ENCODE assay signal across 13 cellular contexts in genomic region chr9:124290053-124290581, GRCh38. TPM values are rescaled to one million over a fixed set of nuclear protein-coding genes. Genes with fewer than 3 reads are reported as not detected.
DNase-seq lines count a peak whose midpoint lies in the region; ATAC-seq, FAIRE-seq and TF ChIP-seq lines count a peak whose summit lies in the region.
"Had no signal": no experiment of that assay in that cellular context is flagged by ENCODE, and none has a peak within 500 bp of the region (broad histone marks: within the 10 kb centered on the region; RNA-seq: fewer than 3 reads in every experiment).

No MANE protein-coding gene starts in this region.

- H3K27ac ChIP-seq in foreskin keratinocyte = no peak overlapping the region
- H3K27ac ChIP-seq in brain microvascular endothelial cell = no peak overlapping the region
- no peak overlapping the region for H3K27ac ChIP-seq in kidney (ENCODE audit: low read depth in 2 of 2, low read length in 2 of 2)

- peaks cover 99% of the 10 kb centered on the region for H3K4me1 Mint-ChIP-seq in stimulated activated naive CD8-positive, alpha-beta T cell treated with anti-CD3 and anti-CD28 coated beads, Interleukin-15, amount 100 ng/mL, for 72 hours
- peaks cover 59% of the 10 kb centered on the region for H3K4me1 Mint-ChIP-seq in activated CD8-positive, alpha-beta memory T cell treated with anti-CD3 and anti-CD28 coated beads, Interleukin-2, amount 10 ng/mL, durations not matched to agents 7 days and 5 days

- in situ Hi-C loops in brain microvascular endothelial cell (cut with HindIII; ENCODE audit: low pct_ligation_motif_present, low sequenced_read_pairs) = no loop called here

- H3K9me3 Mint-ChIP-seq in stimulated activated naive CD8-positive, alpha-beta T cell treated with anti-CD3 and anti-CD28 coated beads, Interleukin-15, amount 100 ng/mL, for 72 hours = no peaks in the 10 kb centered on the region
- no peaks in the 10 kb centered on the region for H3K9me3 Mint-ChIP-seq in activated CD8-positive, alpha-beta memory T cell treated with anti-CD3 and anti-CD28 coated beads, Interleukin-2, amount 10 ng/mL, durations not matched to agents 7 days and 5 days (ENCODE audit: low read depth)

- intact Hi-C loops in kidney (cut with DNase I) = no loop called here

- H3K36me3 ChIP-seq in brain microvascular endothelial cell (replicated peaks) (peaks cover 9% of the 10 kb centered on the region), kidney (ENCODE audit: control insufficient read depth in 1 of 2, insufficient read depth in 2 of 2, low read length in 2 of 2) (no peaks in the 10 kb centered on the region)

- H3K9ac ChIP-seq in kidney (ENCODE audit: low read length in 2 of 2) = no peak overlapping the region

- H3K27me3 Mint-ChIP-seq in stimulated activated naive CD8-positive, alpha-beta T cell treated with anti-CD3 and anti-CD28 coated beads, Interleukin-15, amount 100 ng/mL, for 72 hours = peaks cover 12% of the 10 kb centered on the region
- H3K27me3 Mint-ChIP-seq in activated CD8-positive, alpha-beta memory T cell treated with anti-CD3 and anti-CD28 coated beads, Interleukin-2, amount 10 ng/mL, durations not matched to agents 7 days and 5 days = no peaks in the 10 kb centered on the region

- peak; percentile 22 for DNase-seq in stimulated activated naive CD8-positive, alpha-beta T cell treated with anti-CD3 and anti-CD28 coated beads, Interleukin-15, Interleukin-2, amounts not matched to agents 100 U/mL and 50 U/mL, for 24 hours
- no peak for DNase-seq in stimulated activated naive CD8-positive, alpha-beta T cell treated with anti-CD3 and anti-CD28 coated beads, Interleukin-15, amount 100 ng/mL, for 72 hours
- DNase-seq in NCI-H2196 (lab: John Stamatoyannopoulos, UW; ENCODE audit: unreplicated experiment) (peak; percentile 64), foreskin keratinocyte (no peak), NCI-H526 treated with DMSO at 0.1 percent for 48 hours (lab: John Stamatoyannopoulos, UW) (no peak), brain microvascular endothelial cell (no peak), kidney (no peak)
- no peak for DNase-seq in activated CD8-positive, alpha-beta memory T cell treated with anti-CD3 and anti-CD28 coated beads, Interleukin-2, amount 10 ng/mL, durations not matched to agents 7 days and 5 days
- DNase-seq: activated T-cell treated with anti-CD3 and anti-CD28 coated beads, Interleukin-2, amount 50 U/mL, for 48 hours; GDM1; mucosa of descending colon had no signal

- TF ChIP-seq CTCF in foreskin keratinocyte (conservative IDR thresholded peaks at IDR 0.05) (no peak), brain microvascular endothelial cell (IDR thresholded peaks at IDR 0.05; ENCODE audit: low read depth, low read length, missing control alignments) (no peak), kidney (IDR thresholded peaks at IDR 0.05; ENCODE audit: borderline replicate concordance, extremely low read depth, insufficient read depth) (no peak)

- H3K27ac Mint-ChIP-seq in stimulated activated naive CD8-positive, alpha-beta T cell treated with anti-CD3 and anti-CD28 coated beads, Interleukin-15, amount 100 ng/mL, for 72 hours = no peak overlapping the region
- H3K27ac Mint-ChIP-seq in activated CD8-positive, alpha-beta memory T cell treated with anti-CD3 and anti-CD28 coated beads, Interleukin-2, amount 10 ng/mL, durations not matched to agents 7 days and 5 days = no peak overlapping the region

- FAIRE-seq in kidney (lab: Jason Lieb, UNC) = no peak
- FAIRE-seq: bronchial epithelial cell had no signal

- H3K4me3 Mint-ChIP-seq in stimulated activated naive CD8-positive, alpha-beta T cell treated with anti-CD3 and anti-CD28 coated beads, Interleukin-15, amount 100 ng/mL, for 72 hours = no peak overlapping the region
- H3K4me3 Mint-ChIP-seq in activated CD8-positive, alpha-beta memory T cell treated with anti-CD3 and anti-CD28 coated beads, Interleukin-2, amount 10 ng/mL, durations not matched to agents 7 days and 5 days = no peak overlapping the region

- H3K4me1 ChIP-seq in foreskin keratinocyte (peaks cover 23% of the 10 kb centered on the region), kidney (ENCODE audit: control insufficient read depth in 1 of 2, insufficient read depth in 1 of 2, low read depth in 1 of 2, low read length in 2 of 2) (peaks cover 23 to 46% of the 10 kb centered on the region in 2 donors)

- H3K36me3 Mint-ChIP-seq in activated CD8-positive, alpha-beta memory T cell treated with anti-CD3 and anti-CD28 coated beads, Interleukin-2, amount 10 ng/mL, durations not matched to agents 7 days and 5 days = no peaks in the 10 kb centered on the region

- H3K27me3 ChIP-seq in foreskin keratinocyte = no peaks in the 10 kb centered on the region
- H3K27me3 ChIP-seq in brain microvascular endothelial cell (replicated peaks) = no peaks in the 10 kb centered on the region

- CTCF ChIA-PET in activated CD8-positive, alpha-beta memory T cell treated with anti-CD3 and anti-CD28 coated beads, Interleukin-2, amount 10 ng/mL, durations not matched to agents 7 days and 5 days (lab: Charles Lee) = interaction anchor here (1.3 kb wide), 1 partner anchor 163 kb away, joined by 3 read pairs; no protein-coding TSS in a partner anchor

- no peak overlapping the region for H3K4me3 ChIP-seq in brain microvascular endothelial cell (ENCODE audit: low read depth, low read length)
- no peak overlapping the region for H3K4me3 ChIP-seq in kidney (ENCODE audit: low read length in 2 of 2)
- H3K4me3 ChIP-seq: mucosa of descending colon had no signal

- no peak for ATAC-seq in stimulated activated naive CD8-positive, alpha-beta T cell treated with anti-CD3 and anti-CD28 coated beads, Interleukin-15, Interleukin-2, amounts not matched to agents 100 U/mL and 50 U/mL, for 24 hours
- no peak for ATAC-seq in stimulated activated naive CD8-positive, alpha-beta T cell treated with anti-CD3 and anti-CD28 coated beads, Interleukin-15, amount 100 ng/mL, for 72 hours
- peak; percentile 15 for ATAC-seq in foreskin keratinocyte
- no peak for ATAC-seq in activated CD8-positive, alpha-beta memory T cell treated with anti-CD3 and anti-CD28 coated beads, Interleukin-2, amount 10 ng/mL, durations not matched to agents 7 days and 5 days
- ATAC-seq: HCT116, mucosa of descending colon had no signal

- no peaks in the 10 kb centered on the region for H3K9me3 ChIP-seq in kidney (ENCODE audit: control insufficient read depth in 1 of 2, low read length in 2 of 2)
- H3K9me3 ChIP-seq: mucosa of descending colon had no signal

RNA-seq across cellular contexts. Expression of gene NEK6, which starts 32.4 kb away (rescaled TPM):
- total RNA-seq in foreskin keratinocyte (28.4 and 30.3 TPM in 2 replicates), kidney (82.1 TPM)
- polyA plus RNA-seq in foreskin keratinocyte (29.7 and 30.5 TPM in 2 replicates), kidney (ENCODE audit: insufficient read depth, low read depth, low replicate concordance) (14.9 TPM)
- total RNA-seq in activated CD8-positive, alpha-beta memory T cell treated with anti-CD3 and anti-CD28 coated beads, Interleukin-2, amount 10 ng/mL, durations not matched to agents 7 days and 5 days = 10 to 100 TPM in 1 of 2 experiments, 1 to 10 TPM in 1; 6.3 to 10.9 TPM

Comparison
In these comparisons a context has a peak if more than half of its experiments do, and no peak if none do; other contexts are left out.
1. DNase-seq: peak in stimulated activated naive CD8-positive, alpha-beta T cell treated with anti-CD3 and anti-CD28 coated beads, Interleukin-15, Interleukin-2, amounts not matched to agents 100 U/mL and 50 U/mL, for 24 hours (single experiment) and NCI-H2196 (single experiment); none in stimulated activated naive CD8-positive, alpha-beta T cell treated with anti-CD3 and anti-CD28 coated beads, Interleukin-15, amount 100 ng/mL, for 72 hours (0 of 2), foreskin keratinocyte (0 of 2), NCI-H526 treated with DMSO at 0.1 percent for 48 hours (single experiment), activated CD8-positive, alpha-beta memory T cell treated with anti-CD3 and anti-CD28 coated beads, Interleukin-2, amount 10 ng/mL, durations not matched to agents 7 days and 5 days (single experiment), brain microvascular endothelial cell (single experiment) and kidney (single experiment).